31 cellular contexts compared by ENCODE assay signal in genomic region chr7:8322667-8323066, GRCh38.
"Had no signal": no experiment of that assay in that cellular context is flagged by ENCODE, and none has a peak within 500 bp of the region (broad histone marks: within the 10 kb centered on the region; RNA-seq: fewer than 3 reads in every experiment).

No MANE protein-coding gene starts in this region.

- DNase-seq: activated CD4-positive, alpha-beta memory T cell treated with anti-CD3 and anti-CD28 coated beads for 36 hours; activated CD4-positive, alpha-beta T cell treated with anti-CD3 and anti-CD28 coated beads for 36 hours; activated CD4-positive, alpha-beta T cell treated with anti-CD3 and anti-CD28 coated beads, Interleukin-2, amount 10 ng/mL, durations not matched to agents 24 days and 14 days; activated CD4-positive, CD25-positive, alpha-beta regulatory T cell; activated CD4-positive, CD25-positive, alpha-beta regulatory T cell treated with anti-CD3 and anti-CD28 coated beads, Interleukin-2, amount 50 U/mL, for 72 hours; activated CD8-positive, alpha-beta memory T cell treated with anti-CD3 and anti-CD28 coated beads, Interleukin-2, amount 10 ng/mL, durations not matched to agents 7 days and 5 days; activated CD8-positive, alpha-beta memory T cell treated with anti-CD3 and anti-CD28 coated beads, Interleukin-2, amount 50 U/mL, for 48 hours; activated CD8-positive, alpha-beta T cell treated with anti-CD3 and anti-CD28 coated beads, Interleukin-2, amount 10 ng/mL, durations not matched to agents 7 days and 5 days; activated gamma-delta T cell; activated naive CD4-positive, alpha-beta T cell; activated naive CD4-positive, alpha-beta T cell treated with anti-CD3 and anti-CD28 coated beads, Interleukin-2, amount 10 ng/mL, durations not matched to agents 7 days and 5 days; activated T-cell treated with anti-CD3 and anti-CD28 coated beads for 4 hours; activated T-cell treated with anti-CD3 and anti-CD28 coated beads, Interleukin-2, amount 50 U/mL, for 24 hours; activated T-cell treated with anti-CD3 and anti-CD28 coated beads, Interleukin-2, amount 50 U/mL, for 72 hours; amniotic stem cell; anterior cingulate cortex; brain microvascular endothelial cell; dorsolateral prefrontal cortex; effector memory CD4-positive, alpha-beta T cell; erythroblast; foreskin keratinocyte; gastrocnemius medialis; glutamatergic neuron; heart left ventricle; T-helper 1 cell; T-helper 17 cell; T1000 had no signal

- H3K36me3 ChIP-seq: brain microvascular endothelial cell, esophagus muscularis mucosa, gastrocnemius medialis, heart left ventricle had no signal

- H3K4me1 ChIP-seq: esophagus muscularis mucosa, foreskin keratinocyte, gastrocnemius medialis, heart left ventricle had no signal

- FAIRE-seq: astrocyte, bronchial epithelial cell had no signal

- H3K27me3 ChIP-seq: brain microvascular endothelial cell, esophagus muscularis mucosa, foreskin keratinocyte, gastrocnemius medialis, heart left ventricle had no signal

- ATAC-seq: activated CD4-positive, alpha-beta T cell treated with anti-CD3 and anti-CD28 coated beads for 36 hours; activated CD8-positive, alpha-beta memory T cell treated with anti-CD3 and anti-CD28 coated beads, Interleukin-2, amount 10 ng/mL, durations not matched to agents 7 days and 5 days; activated CD8-positive, alpha-beta T cell treated with anti-CD3 and anti-CD28 coated beads, Interleukin-2, amount 10 ng/mL, durations not matched to agents 7 days and 5 days; activated T-cell treated with anti-CD3 and anti-CD28 coated beads, Interleukin-2, amount 50 U/mL, for 72 hours; foreskin keratinocyte; gastrocnemius medialis; heart left ventricle; T-helper 17 cell had no signal

- H3K27ac ChIP-seq: brain microvascular endothelial cell, coronary artery, dorsolateral prefrontal cortex, esophagus muscularis mucosa, foreskin keratinocyte, gastrocnemius medialis, heart left ventricle had no signal

- H3K9me3 ChIP-seq: esophagus muscularis mucosa, gastrocnemius medialis had no signal

- H3K4me3 ChIP-seq: coronary artery, dorsolateral prefrontal cortex, esophagus muscularis mucosa, gastrocnemius medialis, heart left ventricle had no signal
